ENCODE assay signal across 21 cellular contexts in genomic region chr1:32197074-32197473, GRCh38. TPM values are rescaled to one million over a fixed set of nuclear protein-coding genes. Genes with fewer than 3 reads are reported as not detected.
DNase-seq lines count a peak whose midpoint lies in the region; ATAC-seq lines count a peak whose summit lies in the region.
"Had no signal": no experiment of that assay in that cellular context is flagged by ENCODE, and none has a peak within 500 bp of the region (broad histone marks: within the 10 kb centered on the region; RNA-seq: fewer than 3 reads in every experiment).

No MANE protein-coding gene starts in this region.

- H3K4me3 Mint-ChIP-seq in activated CD4-positive, alpha-beta T cell treated with anti-CD3 and anti-CD28 coated beads, Interleukin-2, amount 10 ng/mL, durations not matched to agents 24 days and 14 days = peak overlapping the region; percentile 18
- H3K4me3 Mint-ChIP-seq in T-helper 17 cell = peak overlapping the region; percentile 76

- H3K27ac ChIP-seq in skeletal muscle tissue (ENCODE audit: low read depth, low read length) = peak overlapping the region; percentile 99
- H3K27ac ChIP-seq in caudate nucleus (ENCODE audit: low read depth, low read length) = no peak overlapping the region
- H3K27ac ChIP-seq: VCaP had no signal

- no peaks in the 10 kb centered on the region for H3K27me3 ChIP-seq in skeletal muscle tissue (ENCODE audit: control insufficient read depth in 3 of 3, insufficient read depth in 3 of 3, low read length in 3 of 3)
- H3K27me3 ChIP-seq: gastroesophageal sphincter had no signal

- intact Hi-C loops in activated CD4-positive, alpha-beta T cell treated with anti-CD3 and anti-CD28 coated beads, Interleukin-2, amount 10 ng/mL, durations not matched to agents 24 days and 14 days (cut with micrococcal nuclease) = no loop called here

- no peak for ATAC-seq in T-helper 17 cell
- no peak for ATAC-seq in HG03108 (IDR thresholded peaks at IDR 0.05; ENCODE audit: unreplicated experiment)
- ATAC-seq: gastroesophageal sphincter, right cardiac atrium had no signal

- peaks cover 73% of the 10 kb centered on the region for H3K4me1 Mint-ChIP-seq in activated CD4-positive, alpha-beta T cell treated with anti-CD3 and anti-CD28 coated beads, Interleukin-2, amount 10 ng/mL, durations not matched to agents 24 days and 14 days
- peaks cover 44% of the 10 kb centered on the region for H3K4me1 Mint-ChIP-seq in T-helper 17 cell

- H3K4me3 ChIP-seq in skeletal muscle tissue (ENCODE audit: low read length in 3 of 3) = no peak overlapping the region
- H3K4me3 ChIP-seq: gastroesophageal sphincter had no signal

- H3K27me3 Mint-ChIP-seq in activated CD4-positive, alpha-beta T cell treated with anti-CD3 and anti-CD28 coated beads, Interleukin-2, amount 10 ng/mL, durations not matched to agents 24 days and 14 days = no peaks in the 10 kb centered on the region
- no peaks in the 10 kb centered on the region for H3K27me3 Mint-ChIP-seq in T-helper 17 cell
- H3K27me3 Mint-ChIP-seq: activated naive CD8-positive, alpha-beta T cell had no signal

- peaks cover 46 to 61% (median 56%) of the 10 kb centered on the region in 3 donors for H3K4me1 ChIP-seq in skeletal muscle tissue (ENCODE audit: control insufficient read depth in 3 of 3, insufficient read depth in 3 of 3, low read length in 3 of 3)

- peak overlapping the region; percentile 45 for H3K27ac Mint-ChIP-seq in activated CD4-positive, alpha-beta T cell treated with anti-CD3 and anti-CD28 coated beads, Interleukin-2, amount 10 ng/mL, durations not matched to agents 24 days and 14 days
- peak overlapping the region; percentile 68 for H3K27ac Mint-ChIP-seq in T-helper 17 cell
- H3K27ac Mint-ChIP-seq: activated naive CD8-positive, alpha-beta T cell had no signal

- no peak for DNase-seq in activated CD4-positive, alpha-beta T cell treated with anti-CD3 and anti-CD28 coated beads, Interleukin-2, amount 10 ng/mL, durations not matched to agents 24 days and 14 days
- DNase-seq in activated CD4-positive, alpha-beta T cell treated with anti-CD3 and anti-CD28 coated beads, Interleukin-2, amount 50 U/mL, for 48 hours = no peak
- no peak for DNase-seq in T-helper 17 cell
- peak; percentile 72 for DNase-seq in islet precursor cell
- no peak for DNase-seq in SHP77 (lab: John Stamatoyannopoulos, UW)
- no peak for DNase-seq in caudate nucleus (lab: John Stamatoyannopoulos, UW)
- DNase-seq: ACHN; DMS153; NCI-H1436; NCI-H226; stimulated activated CD4-positive, alpha-beta T cell treated with anti-CD3 and anti-CD28 coated beads, Interleukin-4, amount 100 ng/mL, for 24 hours had no signal

- H3K36me3 ChIP-seq in skeletal muscle tissue (ENCODE audit: control insufficient read depth in 3 of 3, insufficient read depth in 3 of 3, low read length in 3 of 3) = peaks cover 50 to 58% (median 51%) of the 10 kb centered on the region in 3 donors

- no peaks in the 10 kb centered on the region for H3K9me3 Mint-ChIP-seq in activated CD4-positive, alpha-beta T cell treated with anti-CD3 and anti-CD28 coated beads, Interleukin-2, amount 10 ng/mL, durations not matched to agents 24 days and 14 days

- H3K9me3 ChIP-seq in T-helper 17 cell (ENCODE audit: control insufficient read depth, low read length, poor library complexity, severe bottlenecking) (no peaks in the 10 kb centered on the region), skeletal muscle tissue (ENCODE audit: control insufficient read depth in 3 of 3, low read length in 3 of 3) (no peaks in the 10 kb centered on the region)
- H3K9me3 ChIP-seq: gastroesophageal sphincter had no signal

- H3K36me3 Mint-ChIP-seq in activated CD4-positive, alpha-beta T cell treated with anti-CD3 and anti-CD28 coated beads, Interleukin-2, amount 10 ng/mL, durations not matched to agents 24 days and 14 days (ENCODE audit: low read depth) = peaks cover 66% of the 10 kb centered on the region
- H3K36me3 Mint-ChIP-seq in T-helper 17 cell (ENCODE audit: low read depth) = peaks cover 5% of the 10 kb centered on the region

- peak overlapping the region in 1 of 3 donors; percentile 95 for H3K9ac ChIP-seq in skeletal muscle tissue (ENCODE audit: low read depth in 1 of 3, low read length in 3 of 3)

RNA-seq across cellular contexts. Expression of gene CCDC28B, which starts 3.3 kb away (rescaled TPM):
- total RNA-seq in activated CD4-positive, alpha-beta T cell treated with anti-CD3 and anti-CD28 coated beads, Interleukin-2, amount 10 ng/mL, durations not matched to agents 24 days and 14 days = 37.1 and 38.1 TPM in 2 replicates
- total RNA-seq in T-helper 17 cell (1 to 10 TPM; 4.7 to 4.9 TPM), skeletal muscle tissue (58.5 TPM)

RNA-seq across cellular contexts. Expression of gene IQCC, which starts 8.4 kb away (rescaled TPM):
- 6.1 and 6.4 TPM in 2 replicates for total RNA-seq in activated CD4-positive, alpha-beta T cell treated with anti-CD3 and anti-CD28 coated beads, Interleukin-2, amount 10 ng/mL, durations not matched to agents 24 days and 14 days
- 1 to 10 TPM; 3.2 to 4.1 TPM for total RNA-seq in T-helper 17 cell
- 2.6 TPM for total RNA-seq in skeletal muscle tissue

RNA-seq across cellular contexts. Expression of gene DCDC2B, which starts 11.8 kb away (rescaled TPM):
- 0.12 TPM in 1 of 2 replicates, not detected in the other for total RNA-seq in activated CD4-positive, alpha-beta T cell treated with anti-CD3 and anti-CD28 coated beads, Interleukin-2, amount 10 ng/mL, durations not matched to agents 24 days and 14 days
- total RNA-seq in T-helper 17 cell = not detected
- total RNA-seq in skeletal muscle tissue = not detected
- total RNA-seq: cerebellum, gastroesophageal sphincter, H1, right cardiac atrium, SK-MEL-5, urinary bladder had no signal

RNA-seq across cellular contexts. Expression of gene TXLNA, which starts 17.6 kb away (rescaled TPM):
- total RNA-seq in activated CD4-positive, alpha-beta T cell treated with anti-CD3 and anti-CD28 coated beads, Interleukin-2, amount 10 ng/mL, durations not matched to agents 24 days and 14 days = 105 and 106 TPM in 2 replicates
- total RNA-seq in T-helper 17 cell (10 to 100 TPM; 22.9 to 24.6 TPM), skeletal muscle tissue (30.8 TPM)

RNA-seq across cellular contexts. Expression of gene TMEM234, which starts 25.1 kb away (rescaled TPM):
- 10.6 and 10.9 TPM in 2 replicates for total RNA-seq in activated CD4-positive, alpha-beta T cell treated with anti-CD3 and anti-CD28 coated beads, Interleukin-2, amount 10 ng/mL, durations not matched to agents 24 days and 14 days
- total RNA-seq in T-helper 17 cell = 10 to 100 TPM; 13.1 to 18.8 TPM
- 10.4 TPM for total RNA-seq in skeletal muscle tissue
